In genomic region chr17:41284043-41284442, GRCh38 we compare ENCODE assay signal across 2 cellular contexts.
TF ChIP-seq lines count a peak whose summit lies in the region.

No MANE protein-coding gene starts in this region.

TF ChIP-seq in HepG2, 621 proteins besides CTCF, POLR2A, EP300 and RAD21:
- TF ChIP-seq TBX3 (IDR thresholded peaks at IDR 0.05; ENCODE audit: borderline replicate concordance) (no peak), ZBTB34 (CRISPR knock-in tag; IDR thresholded peaks at IDR 0.05) (no peak)

TF ChIP-seq in SK-N-SH treated with all-trans-retinoic acid at 6 μM for 48 hours, 23 proteins besides CTCF, POLR2A, EP300 and RAD21:
- TF ChIP-seq TOX (CRISPR knock-in tag; IDR thresholded peaks at IDR 0.05; ENCODE audit: borderline replicate concordance) (no peak), RARB (CRISPR knock-in tag; IDR thresholded peaks at IDR 0.05) (no peak), ESRRG (CRISPR knock-in tag; IDR thresholded peaks at IDR 0.05) (no peak), CSDC2 (CRISPR knock-in tag; IDR thresholded peaks at IDR 0.05) (no peak), PPARA (CRISPR knock-in tag; IDR thresholded peaks at IDR 0.05; ENCODE audit: borderline replicate concordance) (no peak), ZNF70 (CRISPR knock-in tag; IDR thresholded peaks at IDR 0.05) (no peak), ZNF8 (CRISPR knock-in tag; IDR thresholded peaks at IDR 0.05) (no peak), SNAI2 (CRISPR knock-in tag; IDR thresholded peaks at IDR 0.05) (no peak), ZFP30 (CRISPR knock-in tag; IDR thresholded peaks at IDR 0.05) (no peak), ZC3H10 (CRISPR knock-in tag; IDR thresholded peaks at IDR 0.05) (no peak), ZNF565 (CRISPR knock-in tag; conservative IDR thresholded peaks at IDR 0.05; ENCODE audit: low read depth) (no peak), ARNTL (CRISPR knock-in tag; IDR thresholded peaks at IDR 0.05; ENCODE audit: borderline replicate concordance, low read depth) (no peak), BACH2 (CRISPR knock-in tag; IDR thresholded peaks at IDR 0.05; ENCODE audit: borderline replicate concordance) (no peak), ISL1 (CRISPR knock-in tag; IDR thresholded peaks at IDR 0.05) (no peak), ZFP3 (CRISPR knock-in tag; IDR thresholded peaks at IDR 0.05) (no peak)
- TF ChIP-seq, protein P1, sequence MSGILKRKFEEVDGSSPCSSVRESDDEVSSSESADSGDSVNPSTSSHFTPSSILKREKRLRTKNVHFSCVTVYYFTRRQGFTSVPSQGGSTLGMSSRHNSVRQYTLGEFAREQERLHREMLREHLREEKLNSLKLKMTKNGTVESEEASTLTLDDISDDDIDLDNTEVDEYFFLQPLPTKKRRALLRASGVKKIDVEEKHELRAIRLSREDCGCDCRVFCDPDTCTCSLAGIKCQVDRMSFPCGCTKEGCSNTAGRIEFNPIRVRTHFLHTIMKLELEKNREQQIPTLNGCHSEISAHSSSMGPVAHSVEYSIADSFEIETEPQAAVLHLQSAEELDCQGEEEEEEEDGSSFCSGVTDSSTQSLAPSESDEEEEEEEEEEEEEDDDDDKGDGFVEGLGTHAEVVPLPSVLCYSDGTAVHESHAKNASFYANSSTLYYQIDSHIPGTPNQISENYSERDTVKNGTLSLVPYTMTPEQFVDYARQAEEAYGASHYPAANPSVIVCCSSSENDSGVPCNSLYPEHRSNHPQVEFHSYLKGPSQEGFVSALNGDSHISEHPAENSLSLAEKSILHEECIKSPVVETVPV (CRISPR knock-in tag; IDR thresholded peaks at IDR 0.05), result no peak
- TF ChIP-seq, protein P2, sequence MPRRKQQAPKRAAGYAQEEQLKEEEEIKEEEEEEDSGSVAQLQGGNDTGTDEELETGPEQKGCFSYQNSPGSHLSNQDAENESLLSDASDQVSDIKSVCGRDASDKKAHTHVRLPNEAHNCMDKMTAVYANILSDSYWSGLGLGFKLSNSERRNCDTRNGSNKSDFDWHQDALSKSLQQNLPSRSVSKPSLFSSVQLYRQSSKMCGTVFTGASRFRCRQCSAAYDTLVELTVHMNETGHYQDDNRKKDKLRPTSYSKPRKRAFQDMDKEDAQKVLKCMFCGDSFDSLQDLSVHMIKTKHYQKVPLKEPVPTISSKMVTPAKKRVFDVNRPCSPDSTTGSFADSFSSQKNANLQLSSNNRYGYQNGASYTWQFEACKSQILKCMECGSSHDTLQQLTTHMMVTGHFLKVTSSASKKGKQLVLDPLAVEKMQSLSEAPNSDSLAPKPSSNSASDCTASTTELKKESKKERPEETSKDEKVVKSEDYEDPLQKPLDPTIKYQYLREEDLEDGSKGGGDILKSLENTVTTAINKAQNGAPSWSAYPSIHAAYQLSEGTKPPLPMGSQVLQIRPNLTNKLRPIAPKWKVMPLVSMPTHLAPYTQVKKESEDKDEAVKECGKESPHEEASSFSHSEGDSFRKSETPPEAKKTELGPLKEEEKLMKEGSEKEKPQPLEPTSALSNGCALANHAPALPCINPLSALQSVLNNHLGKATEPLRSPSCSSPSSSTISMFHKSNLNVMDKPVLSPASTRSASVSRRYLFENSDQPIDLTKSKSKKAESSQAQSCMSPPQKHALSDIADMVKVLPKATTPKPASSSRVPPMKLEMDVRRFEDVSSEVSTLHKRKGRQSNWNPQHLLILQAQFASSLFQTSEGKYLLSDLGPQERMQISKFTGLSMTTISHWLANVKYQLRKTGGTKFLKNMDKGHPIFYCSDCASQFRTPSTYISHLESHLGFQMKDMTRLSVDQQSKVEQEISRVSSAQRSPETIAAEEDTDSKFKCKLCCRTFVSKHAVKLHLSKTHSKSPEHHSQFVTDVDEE (CRISPR knock-in tag; IDR thresholded peaks at IDR 0.05), result no peak
- TF ChIP-seq, protein P3, sequence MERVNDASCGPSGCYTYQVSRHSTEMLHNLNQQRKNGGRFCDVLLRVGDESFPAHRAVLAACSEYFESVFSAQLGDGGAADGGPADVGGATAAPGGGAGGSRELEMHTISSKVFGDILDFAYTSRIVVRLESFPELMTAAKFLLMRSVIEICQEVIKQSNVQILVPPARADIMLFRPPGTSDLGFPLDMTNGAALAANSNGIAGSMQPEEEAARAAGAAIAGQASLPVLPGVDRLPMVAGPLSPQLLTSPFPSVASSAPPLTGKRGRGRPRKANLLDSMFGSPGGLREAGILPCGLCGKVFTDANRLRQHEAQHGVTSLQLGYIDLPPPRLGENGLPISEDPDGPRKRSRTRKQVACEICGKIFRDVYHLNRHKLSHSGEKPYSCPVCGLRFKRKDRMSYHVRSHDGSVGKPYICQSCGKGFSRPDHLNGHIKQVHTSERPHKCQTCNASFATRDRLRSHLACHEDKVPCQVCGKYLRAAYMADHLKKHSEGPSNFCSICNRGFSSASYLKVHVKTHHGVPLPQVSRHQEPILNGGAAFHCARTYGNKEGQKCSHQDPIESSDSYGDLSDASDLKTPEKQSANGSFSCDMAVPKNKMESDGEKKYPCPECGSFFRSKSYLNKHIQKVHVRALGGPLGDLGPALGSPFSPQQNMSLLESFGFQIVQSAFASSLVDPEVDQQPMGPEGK (CRISPR knock-in tag; IDR thresholded peaks at IDR 0.05; ENCODE audit: borderline replicate concordance), result no peak
